ENCODE assay signal across 20 cellular contexts in the genomic region with DNA sequence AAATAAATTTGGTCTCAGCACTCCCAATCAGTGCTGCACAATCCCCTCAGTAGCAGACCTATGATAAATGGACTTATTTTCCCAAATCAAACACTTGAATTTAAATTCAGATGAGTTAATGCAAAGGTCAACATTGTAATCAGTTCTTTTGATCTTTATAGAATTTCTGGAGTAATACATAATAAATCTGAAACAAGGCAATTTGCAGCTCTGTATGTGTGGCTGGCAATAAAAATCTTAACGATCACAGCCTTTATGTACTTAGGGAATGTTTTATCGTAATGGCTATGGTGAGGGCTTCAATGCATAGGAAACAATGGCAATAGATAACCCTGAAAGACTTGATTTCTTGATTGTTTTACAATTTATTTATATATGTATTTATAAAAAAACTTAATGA.
"Had no signal": no experiment of that assay in that cellular context is flagged by ENCODE, and none has a peak within 500 bp of the region (broad histone marks: within the 10 kb centered on the region; RNA-seq: fewer than 3 reads in every experiment).

No MANE protein-coding gene starts in this region.

- H3K9me3 Mint-ChIP-seq: activated CD4-positive, alpha-beta T cell treated with anti-CD3 and anti-CD28 coated beads, Interleukin-2, amount 10 ng/mL, durations not matched to agents 7 days and 5 days; activated naive CD4-positive, alpha-beta T cell treated with anti-CD3 and anti-CD28 coated beads for 36 hours; activated naive CD8-positive, alpha-beta T cell treated with anti-CD3 and anti-CD28 coated beads, Interleukin-2, amount 50 U/mL, for 24 hours; activated T-cell treated with anti-CD3 and anti-CD28 coated beads, Interleukin-2, amount 50 U/mL, for 4 hours; brain; stimulated activated memory B cell treated with anti-CD40 and anti-IgM and Interleukin-4, amounts not matched to agents 10 μg/mL and 1 μg/mL and 100 μg/mL, for 72 hours had no signal

- H3K36me3 ChIP-seq: upper lobe of left lung had no signal

- H3K4me1 ChIP-seq: parathyroid adenoma, testis, upper lobe of left lung had no signal

- ATAC-seq: activated naive CD8-positive, alpha-beta T cell treated with anti-CD3 and anti-CD28 coated beads, Interleukin-2, amount 50 U/mL, for 24 hours; activated T-cell treated with anti-CD3 and anti-CD28 coated beads, Interleukin-2, amount 50 U/mL, for 4 hours; naive thymus-derived CD8-positive, alpha-beta T cell; sciatic nerve; stimulated activated memory B cell treated with anti-CD40 and anti-IgM and Interleukin-4, amounts not matched to agents 10 μg/mL and 1 μg/mL and 100 μg/mL, for 72 hours had no signal

- H3K27me3 Mint-ChIP-seq: activated CD4-positive, alpha-beta T cell treated with anti-CD3 and anti-CD28 coated beads, Interleukin-2, amount 10 ng/mL, durations not matched to agents 7 days and 5 days; activated naive CD8-positive, alpha-beta T cell treated with anti-CD3 and anti-CD28 coated beads, Interleukin-2, amount 50 U/mL, for 24 hours; brain; naive thymus-derived CD8-positive, alpha-beta T cell; stimulated activated memory B cell treated with anti-CD40 and anti-IgM and Interleukin-4, amounts not matched to agents 10 μg/mL and 1 μg/mL and 100 μg/mL, for 72 hours had no signal

- H3K27ac Mint-ChIP-seq: activated CD4-positive, alpha-beta T cell treated with anti-CD3 and anti-CD28 coated beads, Interleukin-2, amount 10 ng/mL, durations not matched to agents 7 days and 5 days; activated naive CD4-positive, alpha-beta T cell treated with anti-CD3 and anti-CD28 coated beads for 36 hours; activated naive CD8-positive, alpha-beta T cell treated with anti-CD3 and anti-CD28 coated beads, Interleukin-2, amount 50 U/mL, for 24 hours; brain; stimulated activated memory B cell treated with anti-CD40 and anti-IgM and Interleukin-4, amounts not matched to agents 10 μg/mL and 1 μg/mL and 100 μg/mL, for 72 hours had no signal

- DNase-seq: activated CD4-positive, alpha-beta T cell treated with anti-CD3 and anti-CD28 coated beads, Interleukin-2, amount 10 ng/mL, durations not matched to agents 7 days and 5 days; activated CD8-positive, alpha-beta memory T cell treated with anti-CD3 and anti-CD28 coated beads, Interleukin-2, amount 50 U/mL, for 4 hours; activated naive CD4-positive, alpha-beta T cell treated with anti-CD3 and anti-CD28 coated beads for 36 hours; activated naive CD8-positive, alpha-beta T cell treated with anti-CD3 and anti-CD28 coated beads, Interleukin-2, amount 50 U/mL, for 24 hours; activated T-cell treated with anti-CD3 and anti-CD28 coated beads, Interleukin-2, amount 50 U/mL, for 4 hours; anterior cingulate cortex; caudate nucleus; dorsolateral prefrontal cortex; foreskin fibroblast; mesendoderm; naive thymus-derived CD8-positive, alpha-beta T cell; stimulated activated CD4-positive, alpha-beta T cell treated with anti-CD3 and anti-CD28 coated beads, Interleukin-4, amount 100 ng/mL, for 24 hours; testis; upper lobe of left lung had no signal

- H3K4me1 Mint-ChIP-seq: activated CD4-positive, alpha-beta T cell treated with anti-CD3 and anti-CD28 coated beads, Interleukin-2, amount 10 ng/mL, durations not matched to agents 7 days and 5 days; activated naive CD8-positive, alpha-beta T cell treated with anti-CD3 and anti-CD28 coated beads, Interleukin-2, amount 50 U/mL, for 24 hours; brain; stimulated activated memory B cell treated with anti-CD40 and anti-IgM and Interleukin-4, amounts not matched to agents 10 μg/mL and 1 μg/mL and 100 μg/mL, for 72 hours had no signal

- H3K4me3 ChIP-seq: dorsolateral prefrontal cortex, hepatocyte, testis, upper lobe of left lung had no signal

- H3K9me3 ChIP-seq: testis, upper lobe of left lung had no signal

- H3K27ac ChIP-seq: dorsolateral prefrontal cortex, epithelial cell of prostate, hepatocyte, parathyroid adenoma, testis, upper lobe of left lung had no signal

- H3K4me3 Mint-ChIP-seq: activated CD4-positive, alpha-beta T cell treated with anti-CD3 and anti-CD28 coated beads, Interleukin-2, amount 10 ng/mL, durations not matched to agents 7 days and 5 days; activated naive CD4-positive, alpha-beta T cell treated with anti-CD3 and anti-CD28 coated beads for 36 hours; activated naive CD8-positive, alpha-beta T cell treated with anti-CD3 and anti-CD28 coated beads, Interleukin-2, amount 50 U/mL, for 24 hours; activated T-cell treated with anti-CD3 and anti-CD28 coated beads, Interleukin-2, amount 50 U/mL, for 4 hours; brain; naive thymus-derived CD8-positive, alpha-beta T cell; stimulated activated memory B cell treated with anti-CD40 and anti-IgM and Interleukin-4, amounts not matched to agents 10 μg/mL and 1 μg/mL and 100 μg/mL, for 72 hours had no signal

- H3K36me3 Mint-ChIP-seq: brain had no signal
